ENCODE assay signal across 16 cellular contexts in the genomic region with DNA sequence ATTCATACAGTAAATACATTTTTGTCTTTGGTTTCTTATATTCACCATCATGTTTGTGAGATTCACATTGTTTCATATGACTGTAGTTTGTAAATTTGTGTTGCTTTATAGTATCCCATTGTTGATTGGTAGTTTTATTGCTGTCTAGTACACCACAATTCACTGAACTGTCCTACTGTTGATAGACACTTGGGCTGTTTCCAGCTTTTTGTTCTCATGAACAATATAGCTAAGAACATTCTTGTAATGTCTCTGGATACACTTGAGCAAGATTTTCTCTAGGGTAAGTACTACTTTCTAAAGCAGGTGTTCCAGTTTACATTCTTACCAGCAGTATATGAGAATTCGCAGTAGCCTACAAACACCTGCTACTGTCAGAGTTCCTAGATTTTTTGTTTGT. TPM values are rescaled to one million over a fixed set of nuclear protein-coding genes. Genes with fewer than 3 reads are reported as not detected.
DNase-seq lines count a peak whose midpoint lies in the region; ATAC-seq, FAIRE-seq and TF ChIP-seq lines count a peak whose summit lies in the region.
"Had no signal": no experiment of that assay in that cellular context is flagged by ENCODE, and none has a peak within 500 bp of the region (broad histone marks: within the 10 kb centered on the region; RNA-seq: fewer than 3 reads in every experiment).

No MANE protein-coding gene starts in this region.

- no peak for DNase-seq in activated CD4-positive, alpha-beta T cell treated with anti-CD3 and anti-CD28 coated beads for 36 hours
- no peak for DNase-seq in activated CD4-positive, alpha-beta T cell treated with anti-CD3 and anti-CD28 coated beads, Interleukin-2, amount 50 U/mL, for 1 hour
- no peak for DNase-seq in OCI-LY7 (ENCODE audit: low spot score)
- DNase-seq in dermis blood vessel endothelial cell = peak; percentile 71
- DNase-seq in pancreas = no peak
- no peak for DNase-seq in NCI-H1436 (lab: John Stamatoyannopoulos, UW)
- DNase-seq in SW480 (ENCODE audit: low spot score) = no peak
- DNase-seq: DMS79 treated with DMSO at 0.1 percent for 48 hours; erythroblast; Kasumi-1; mesendoderm; NCI-H2227 treated with DMSO at 0.1 percent for 48 hours; stimulated activated CD4-positive, alpha-beta T cell treated with anti-CD3 and anti-CD28 coated beads, Interleukin-4, amount 100 ng/mL, for 24 hours; stimulated activated naive CD4-positive, alpha-beta T cell treated with Interleukin-2 at 50 U/mL for 16 hours had no signal

- H3K27ac ChIP-seq in OCI-LY7 (ENCODE audit: low read depth, low read length, poor library complexity, severe bottlenecking) (no peak overlapping the region), pancreas (peak overlapping the region in 1 of 4 donors; percentile 27)

- peaks cover 27% of the 10 kb centered on the region for H3K36me3 ChIP-seq in OCI-LY7 (ENCODE audit: insufficient read depth, low read length)
- peaks cover 0 to 2% (median 0%) of the 10 kb centered on the region in 3 donors for H3K36me3 ChIP-seq in pancreas

- peak overlapping the region; percentile 60 for H3K27ac Mint-ChIP-seq in activated CD4-positive, alpha-beta T cell treated with anti-CD3 and anti-CD28 coated beads for 36 hours

- H3K9me3 ChIP-seq in OCI-LY7 (ENCODE audit: low read length) (no peaks in the 10 kb centered on the region), pancreas (no peaks in the 10 kb centered on the region)
- H3K9me3 ChIP-seq: body of pancreas had no signal

- peak overlapping the region; percentile 93 for H3K4me3 Mint-ChIP-seq in activated CD4-positive, alpha-beta T cell treated with anti-CD3 and anti-CD28 coated beads for 36 hours

- peak overlapping the region; percentile 88; the same call in 1 of the 2 replicates for H2AFZ ChIP-seq in OCI-LY7 (ENCODE audit: low read length)

- TF ChIP-seq CTCF in OCI-LY7 (conservative IDR thresholded peaks at IDR 0.05; ENCODE audit: low read length) (no peak), pancreas (IDR thresholded peaks at IDR 0.05) (no peak)

- WGBS in pancreas, 2 donors = 24 to 35% methylated on average over 1 of the region's 1 CpG

- H3K4me1 ChIP-seq in OCI-LY7 (ENCODE audit: insufficient read depth, low read length, poor library complexity, severe bottlenecking) (peaks cover 20% of the 10 kb centered on the region), pancreas (peaks cover 6 to 27% (median 18%) of the 10 kb centered on the region in 3 donors)

- H4K20me1 ChIP-seq in OCI-LY7 (ENCODE audit: insufficient read depth, low read length) = peaks cover 16% of the 10 kb centered on the region

- FAIRE-seq in pancreas (lab: Jason Lieb, UNC) = no peak

- BruUV-seq in OCI-LY7 (replicated peaks; lab: Mats Ljungman, UMichigan) = no TSS peak

- POLR2A ChIA-PET in activated CD4-positive, alpha-beta T cell treated with anti-CD3 and anti-CD28 coated beads for 36 hours (lab: Charles Lee) = no interaction called here
- POLR2A ChIA-PET in OCI-LY7 (lab: Charles Lee) = interaction anchor here (0.6 to 3.0 kb wide), 2 partner anchors 29 to 38 kb away, joined by 7 to 13 read pairs; a partner anchor contains a TSS

- no peaks in the 10 kb centered on the region for H3K27me3 ChIP-seq in pancreas
- H3K27me3 ChIP-seq: body of pancreas had no signal

- no peak for ATAC-seq in activated CD4-positive, alpha-beta T cell treated with anti-CD3 and anti-CD28 coated beads for 36 hours
- ATAC-seq in pancreas (peak in 3 of 4 donors; percentile 5 to 37 (median 15)), esophagus mucosa (no peak)
- ATAC-seq: body of pancreas had no signal

- peaks cover 28% of the 10 kb centered on the region for H3K36me3 Mint-ChIP-seq in activated CD4-positive, alpha-beta T cell treated with anti-CD3 and anti-CD28 coated beads for 36 hours (ENCODE audit: low read depth)

- no peak overlapping the region for H3K4me2 ChIP-seq in OCI-LY7 (ENCODE audit: low read length)

- peaks cover 2% of the 10 kb centered on the region for H3K27me3 Mint-ChIP-seq in activated CD4-positive, alpha-beta T cell treated with anti-CD3 and anti-CD28 coated beads for 36 hours

- H3K4me3 ChIP-seq in OCI-LY7 (ENCODE audit: low read depth, low read length, poor library complexity, severe bottlenecking) = no peak overlapping the region
- no peak overlapping the region for H3K4me3 ChIP-seq in pancreas
- H3K4me3 ChIP-seq: body of pancreas had no signal

- CTCF ChIA-PET in activated CD4-positive, alpha-beta T cell treated with anti-CD3 and anti-CD28 coated beads for 36 hours (lab: Charles Lee) = interaction anchor here (0.9 kb wide), 1 partner anchor 41 kb away, joined by 4 read pairs; no protein-coding TSS in a partner anchor
- CTCF ChIA-PET in OCI-LY7 (lab: Charles Lee; ENCODE audit: unreplicated experiment) = no interaction called here

- H3K9me3 Mint-ChIP-seq in activated CD4-positive, alpha-beta T cell treated with anti-CD3 and anti-CD28 coated beads for 36 hours (ENCODE audit: low read depth) = no peaks in the 10 kb centered on the region

- H3K9me2 ChIP-seq in OCI-LY7 (ENCODE audit: insufficient read depth, low read length) = no peaks in the 10 kb centered on the region

- peaks cover 31% of the 10 kb centered on the region for H3K79me2 ChIP-seq in OCI-LY7 (ENCODE audit: insufficient read depth, low read depth, low read length)

- H3K4me1 Mint-ChIP-seq in activated CD4-positive, alpha-beta T cell treated with anti-CD3 and anti-CD28 coated beads for 36 hours = peaks cover 25% of the 10 kb centered on the region

- intact Hi-C loops in activated CD4-positive, alpha-beta T cell treated with anti-CD3 and anti-CD28 coated beads for 36 hours (cut with DNase I, micrococcal nuclease) = no loop called here
- intact Hi-C loops in OCI-LY7 (cut with micrococcal nuclease; ENCODE audit: unreplicated experiment) (no loop called here), pancreas (cut with DNase I) (no loop called here)

RNA-seq across cellular contexts. Expression of a gene that starts 1.4 kb away (rescaled TPM):
- total RNA-seq in activated CD4-positive, alpha-beta T cell treated with anti-CD3 and anti-CD28 coated beads for 36 hours = 100 to 1,000 TPM; 253 to 258 TPM
- total RNA-seq in OCI-LY7 (2014; rRNA removed; shearing (Covaris generic)) = 73.7 and 121 TPM in 2 replicates
- total RNA-seq in OCI-LY7 (2022) (231 and 241 TPM in 2 replicates), dermis blood vessel endothelial cell (46.3 and 53.9 TPM in 2 replicates), pancreas (100 to 1,000 TPM in 2 of 6 donors, 10 to 100 TPM in 4; 65.6 to 104 (median 94.0) TPM), esophagus mucosa (180 TPM)
- 10 to 100 TPM; 47.9 to 59.5 TPM for polyA plus RNA-seq in pancreas

RNA-seq across cellular contexts. Expression of a gene that starts 37.8 kb away (rescaled TPM):
- 10 to 100 TPM; 40.7 to 53.7 TPM for total RNA-seq in activated CD4-positive, alpha-beta T cell treated with anti-CD3 and anti-CD28 coated beads for 36 hours
- 28.5 and 34.4 TPM in 2 replicates for total RNA-seq in OCI-LY7 (2014; rRNA removed; shearing (Covaris generic))
- total RNA-seq in OCI-LY7 (2022) = 39.2 and 42.4 TPM in 2 replicates
- total RNA-seq in dermis blood vessel endothelial cell = 6.4 and 7.5 TPM in 2 replicates
- total RNA-seq in pancreas = 1 to 10 TPM in 2 of 6 donors, under 1 TPM in 3, not detected in 1; 0.34 to 1.2 (median 0.49) TPM
- polyA plus RNA-seq in pancreas = under 1 TPM; 0.11 to 0.16 TPM
- 7.7 TPM for total RNA-seq in esophagus mucosa

RNA-seq across cellular contexts. Expression of a gene that starts 37.9 kb away (rescaled TPM):
- 10 to 100 TPM; 18.6 to 23.0 TPM for total RNA-seq in activated CD4-positive, alpha-beta T cell treated with anti-CD3 and anti-CD28 coated beads for 36 hours
- 38.9 and 52.9 TPM in 2 replicates for total RNA-seq in OCI-LY7 (2014; rRNA removed; shearing (Covaris generic))
- total RNA-seq in OCI-LY7 (2022) (22.5 and 26.3 TPM in 2 replicates), dermis blood vessel endothelial cell (25.9 and 26.3 TPM in 2 replicates), pancreas (10 to 100 TPM in 1 of 6 donors, 1 to 10 TPM in 5; 5.6 to 10.0 (median 7.5) TPM), esophagus mucosa (14.0 TPM)
- polyA plus RNA-seq in pancreas = 10 to 100 TPM; 12.8 to 20.1 TPM

Comparison
In these comparisons a context has a peak if more than half of its experiments do, and no peak if none do; other contexts are left out.
1. ATAC-seq: peak in pancreas (3 of 4); none in activated CD4-positive, alpha-beta T cell treated with anti-CD3 and anti-CD28 coated beads for 36 hours (single experiment) and esophagus mucosa (single experiment).